In genomic region chr1:209634005-209634737, GRCh38 we compare ENCODE assay signal across 20 cellular contexts. TPM values are rescaled to one million over a fixed set of nuclear protein-coding genes. Genes with fewer than 3 reads are reported as not detected.
A peak's percentile ranks its signal among the peaks of the same experiment; 100 is the strongest.
DNase-seq lines count a peak whose midpoint lies in the region; ATAC-seq and TF ChIP-seq lines count a peak whose summit lies in the region.
"Had no signal": no experiment of that assay in that cellular context is flagged by ENCODE, and none has a peak within 500 bp of the region (broad histone marks: within the 10 kb centered on the region; RNA-seq: fewer than 3 reads in every experiment).

No MANE protein-coding gene starts in this region.

- peak overlapping the region; percentile 71 for H3K27ac Mint-ChIP-seq in activated T-helper 17 cell treated with anti-CD3 and anti-CD28 coated beads, Interleukin-2, amount 50 U/mL, for 72 hours
- no peak overlapping the region for H3K27ac Mint-ChIP-seq in T-helper 2 cell treated with Interferon-gamma antibody and Interleukin-4, amounts not matched to agents 5 μg/mL and 100 μg/mL, for 36 hours

- no peaks in the 10 kb centered on the region for H4K20me1 ChIP-seq in BLaER1 treated with 17β-estradiol and CSF1 and Interleukin-3, amounts not matched to agents 10 nM and 100 nM
- H4K20me1 ChIP-seq in Karpas-422 (ENCODE audit: insufficient read depth, low read depth, low read length): no peaks in the 10 kb centered on the region

- no peak overlapping the region for H3K4me3 Mint-ChIP-seq in activated T-helper 17 cell treated with anti-CD3 and anti-CD28 coated beads, Interleukin-2, amount 50 U/mL, for 72 hours
- no peak overlapping the region for H3K4me3 Mint-ChIP-seq in T-helper 2 cell treated with Interferon-gamma antibody and Interleukin-4, amounts not matched to agents 5 μg/mL and 100 μg/mL, for 36 hours
- H3K4me3 Mint-ChIP-seq: IgD-negative memory B cell had no signal

- no peaks in the 10 kb centered on the region for H3K36me3 Mint-ChIP-seq in activated T-helper 17 cell treated with anti-CD3 and anti-CD28 coated beads, Interleukin-2, amount 50 U/mL, for 72 hours (ENCODE audit: low read depth)
- no peaks in the 10 kb centered on the region for H3K36me3 Mint-ChIP-seq in T-helper 2 cell treated with Interferon-gamma antibody and Interleukin-4, amounts not matched to agents 5 μg/mL and 100 μg/mL, for 36 hours (ENCODE audit: low read depth)
- H3K36me3 Mint-ChIP-seq: IgD-negative memory B cell had no signal

- in situ Hi-C loops in gastrocnemius medialis (cut with MboI; ENCODE audit: low sequenced_read_pairs in 4 of 4): loop anchor here in 3 of 4 donors (10.0 kb wide), 2 partner anchors 51 to 59 kb away; no protein-coding TSS in a partner anchor

- peaks cover 7% of the 10 kb centered on the region for H3K4me1 Mint-ChIP-seq in activated T-helper 17 cell treated with anti-CD3 and anti-CD28 coated beads, Interleukin-2, amount 50 U/mL, for 72 hours
- peaks cover 10% of the 10 kb centered on the region for H3K4me1 Mint-ChIP-seq in T-helper 2 cell treated with Interferon-gamma antibody and Interleukin-4, amounts not matched to agents 5 μg/mL and 100 μg/mL, for 36 hours (ENCODE audit: low read depth)

- H3K27me3 ChIP-seq in BLaER1 treated with 17β-estradiol and CSF1 and Interleukin-3, amounts not matched to agents 10 nM and 100 nM: no peaks in the 10 kb centered on the region
- H3K27me3 ChIP-seq in Karpas-422 (ENCODE audit: low read length) (no peaks in the 10 kb centered on the region), gastrocnemius medialis (no peaks in the 10 kb centered on the region)

- H3K9me2 ChIP-seq in Karpas-422 (replicated peaks; ENCODE audit: insufficient read depth, low read length): no peaks in the 10 kb centered on the region

- peak overlapping the region in 7 of 11 experiments; percentile 35 to 57 (median 47); a peak in 13 of 22 replicates for H3K4me2 ChIP-seq in BLaER1 treated with 17β-estradiol and CSF1 and Interleukin-3, amounts not matched to agents 10 nM and 100 nM
- H3K4me2 ChIP-seq in Karpas-422 (ENCODE audit: low read depth, low read length, poor library complexity, severe bottlenecking): no peak overlapping the region

- ATAC-seq in activated T-helper 17 cell treated with anti-CD3 and anti-CD28 coated beads, Interleukin-2, amount 50 U/mL, for 72 hours (replicated peaks): no peak
- no peak for ATAC-seq in gastrocnemius medialis
- ATAC-seq in HG02938 (IDR thresholded peaks at IDR 0.05; ENCODE audit: unreplicated experiment): no peak
- ATAC-seq: Right ventricle myocardium inferior had no signal

- no peak overlapping the region for H3K4me3 ChIP-seq in BLaER1 treated with 17β-estradiol and CSF1 and Interleukin-3, amounts not matched to agents 10 nM and 100 nM
- H3K4me3 ChIP-seq in Karpas-422 (ENCODE audit: low read length) (no peak overlapping the region), gastrocnemius medialis (no peak overlapping the region)

- no peaks in the 10 kb centered on the region for H3K79me2 ChIP-seq in Karpas-422 (ENCODE audit: low read length)

- H3K9ac ChIP-seq in BLaER1 treated with 17β-estradiol and CSF1 and Interleukin-3, amounts not matched to agents 10 nM and 100 nM: no peak overlapping the region
- H3K9ac ChIP-seq in Karpas-422 (ENCODE audit: low read length): no peak overlapping the region

- H3K9me3 Mint-ChIP-seq in activated T-helper 17 cell treated with anti-CD3 and anti-CD28 coated beads, Interleukin-2, amount 50 U/mL, for 72 hours: no peaks in the 10 kb centered on the region
- no peaks in the 10 kb centered on the region for H3K9me3 Mint-ChIP-seq in T-helper 2 cell treated with Interferon-gamma antibody and Interleukin-4, amounts not matched to agents 5 μg/mL and 100 μg/mL, for 36 hours
- H3K9me3 Mint-ChIP-seq: HFFc6, IgD-negative memory B cell had no signal

- H3K36me3 ChIP-seq in BLaER1 treated with 17β-estradiol and CSF1 and Interleukin-3, amounts not matched to agents 10 nM and 100 nM: peaks cover 0 to 80% (median 0%) of the 10 kb centered on the region in 11 experiments; a peak in 10 of 22 replicates
- H3K36me3 ChIP-seq in Karpas-422 (ENCODE audit: insufficient read depth, low read length) (no peaks in the 10 kb centered on the region), gastrocnemius medialis (no peaks in the 10 kb centered on the region)

- no peak for DNase-seq in Karpas-422
- peak; percentile 58 for DNase-seq in glomerular visceral epithelial cell (ENCODE audit: extremely low spot score)
- no peak for DNase-seq in medulla oblongata (ENCODE audit: extremely low spot score)
- no peak for DNase-seq in gastrocnemius medialis
- DNase-seq in T-helper 2 cell treated with Interferon-gamma antibody and Interleukin-4, amounts not matched to agents 5 μg/mL and 100 μg/mL, for 36 hours (ENCODE audit: low spot score): no peak
- DNase-seq: C1 segment of cervical spinal cord, DND-41, GF-D8, NCI-H1417 treated with DMSO at 0.1 percent for 48 hours, NCI-H2029, NCI-H2171, NCI-H446 treated with DMSO at 0.1 percent for 48 hours, NCI-H748 treated with DMSO at 0.1 percent for 48 hours had no signal

- peaks cover 9 to 54% (median 28%) of the 10 kb centered on the region in 10 experiments; a peak in 17 of 20 replicates for H3K4me1 ChIP-seq in BLaER1 treated with 17β-estradiol and CSF1 and Interleukin-3, amounts not matched to agents 10 nM and 100 nM
- H3K4me1 ChIP-seq in Karpas-422 (ENCODE audit: low read length) (peaks cover 29% of the 10 kb centered on the region), gastrocnemius medialis (peaks cover 25 to 38% of the 10 kb centered on the region in 2 donors)

- peak overlapping the region in 2 of 11 experiments; percentile 17 to 23; a peak in 3 of 22 replicates for H3K27ac ChIP-seq in BLaER1 treated with 17β-estradiol and CSF1 and Interleukin-3, amounts not matched to agents 10 nM and 100 nM
- H3K27ac ChIP-seq in Karpas-422 (ENCODE audit: low read length): peak overlapping the region; percentile 24; the same call in 1 of the 2 replicates
- no peak overlapping the region for H3K27ac ChIP-seq in gastrocnemius medialis

- intact Hi-C loops in gastrocnemius medialis (cut with DNase I; ENCODE audit: low total_unique reads): no loop called here

- no peak for TF ChIP-seq CTCF in gastrocnemius medialis (IDR thresholded peaks at IDR 0.05 in 4 of 5, conservative IDR thresholded peaks at IDR 0.05 in 1 of 5)

- no peaks in the 10 kb centered on the region for H3K9me3 ChIP-seq in BLaER1 treated with 17β-estradiol and CSF1 and Interleukin-3, amounts not matched to agents 10 nM and 100 nM (replicated peaks in 1 of 11)
- no peaks in the 10 kb centered on the region for H3K9me3 ChIP-seq in Karpas-422 (ENCODE audit: low read length)
- no peaks in the 10 kb centered on the region for H3K9me3 ChIP-seq in gastrocnemius medialis

- no peaks in the 10 kb centered on the region for H3K27me3 Mint-ChIP-seq in activated T-helper 17 cell treated with anti-CD3 and anti-CD28 coated beads, Interleukin-2, amount 50 U/mL, for 72 hours
- no peaks in the 10 kb centered on the region for H3K27me3 Mint-ChIP-seq in T-helper 2 cell treated with Interferon-gamma antibody and Interleukin-4, amounts not matched to agents 5 μg/mL and 100 μg/mL, for 36 hours (ENCODE audit: low read depth)

- H2AFZ ChIP-seq in Karpas-422 (ENCODE audit: low read length): no peak overlapping the region

- TF ChIP-seq POLR2A in gastrocnemius medialis (IDR thresholded peaks at IDR 0.05): no peak

RNA-seq across cellular contexts. Expression of gene LAMB3, which starts 18.1 kb away (rescaled TPM):
- 0.04 and 1.3 TPM in 2 replicates for total RNA-seq in Karpas-422 (2014; rRNA removed; shearing (Covaris generic); ENCODE audit: low replicate concordance)
- 10 to 100 TPM in 1 of 2 donors, 1 to 10 TPM in 1; 7.2 to 11.9 TPM for total RNA-seq in activated T-helper 17 cell treated with anti-CD3 and anti-CD28 coated beads, Interleukin-2, amount 50 U/mL, for 72 hours
- 1 to 10 TPM in 1 of 4 donors, under 1 TPM in 3; 0.61 to 1.9 (median 0.72) TPM for total RNA-seq in gastrocnemius medialis

RNA-seq across cellular contexts. Expression of gene G0S2, which starts 41.0 kb away (rescaled TPM):
- 6.9 and 17.2 TPM in 2 replicates for total RNA-seq in Karpas-422 (2014; rRNA removed; shearing (Covaris generic); ENCODE audit: low replicate concordance)
- 10 to 100 TPM; 16.1 to 17.1 TPM for total RNA-seq in activated T-helper 17 cell treated with anti-CD3 and anti-CD28 coated beads, Interleukin-2, amount 50 U/mL, for 72 hours
- 1,000 to 10,000 TPM in 1 of 4 donors, 100 to 1,000 TPM in 1, 10 to 100 TPM in 2; 29.1 to 1,155 (median 83.4) TPM for total RNA-seq in gastrocnemius medialis

RNA-seq across cellular contexts. Expression of gene CAMK1G, which starts 50.7 kb away (rescaled TPM):
- total RNA-seq in Karpas-422 (2014; rRNA removed; shearing (Covaris generic); ENCODE audit: low replicate concordance): not detected in 2 replicates
- total RNA-seq in activated T-helper 17 cell treated with anti-CD3 and anti-CD28 coated beads, Interleukin-2, amount 50 U/mL, for 72 hours: under 1 TPM in 1 of 2 donors, not detected in 1; 0.21 TPM
- total RNA-seq in gastrocnemius medialis: under 1 TPM in 1 of 4 donors, not detected in 3; 0.16 TPM
- total RNA-seq: H4, Right ventricle myocardium inferior had no signal
